ENCODE assay signal across 8 cellular contexts in the genomic region with DNA sequence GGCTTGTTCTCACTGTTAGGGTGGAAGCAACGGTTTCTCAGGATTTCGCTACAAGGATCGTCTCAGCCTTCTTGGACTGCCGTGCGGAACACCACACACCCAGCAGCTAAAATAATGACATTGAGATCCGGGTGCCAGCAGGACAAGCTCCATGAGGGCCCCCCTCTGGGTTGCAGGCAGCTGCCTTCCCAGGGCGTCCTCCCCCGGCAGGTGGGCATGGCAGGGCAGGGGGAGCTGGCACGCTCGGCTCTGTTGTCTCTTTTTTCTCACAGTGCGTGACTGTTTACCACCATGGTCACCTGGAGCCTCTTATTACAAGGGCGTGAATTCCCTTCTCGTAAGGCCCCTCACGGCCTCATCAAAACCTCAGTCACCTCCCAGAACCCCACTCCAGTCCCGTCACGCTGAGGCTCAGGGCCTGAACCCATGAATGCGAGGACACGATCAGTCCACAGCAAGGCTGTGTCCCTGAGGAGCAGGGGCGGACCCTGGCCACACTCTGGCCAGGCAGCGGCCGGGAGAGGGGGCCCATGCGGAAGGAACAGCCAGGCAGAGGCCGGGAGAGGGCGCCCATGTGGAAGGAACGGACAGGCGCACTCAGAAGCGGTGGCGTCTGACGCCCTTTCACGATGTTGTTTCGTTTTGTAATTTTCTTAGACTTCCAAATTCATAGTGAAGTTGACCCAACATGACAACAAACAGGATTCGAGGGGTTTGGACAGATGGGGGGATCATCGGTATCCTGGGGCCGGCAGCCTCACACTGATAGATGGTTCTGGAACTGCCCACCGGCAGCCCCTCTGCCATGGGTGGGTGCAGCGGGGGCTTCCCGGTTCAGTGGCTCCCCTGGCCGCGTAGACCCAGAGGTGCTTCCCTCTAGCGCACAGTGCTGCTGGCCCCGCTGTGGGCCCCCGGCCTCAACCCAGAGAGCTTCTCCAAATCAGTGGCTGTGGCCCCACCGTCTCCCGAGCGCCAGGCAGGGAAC. TPM values are rescaled to one million over a fixed set of nuclear protein-coding genes. Genes with fewer than 3 reads are reported as not detected.
DNase-seq lines count a peak whose midpoint lies in the region; ATAC-seq, FAIRE-seq and TF ChIP-seq lines count a peak whose summit lies in the region.

No MANE protein-coding gene starts in this region.

- FAIRE-seq in pancreas (lab: Jason Lieb, UNC), result no peak

- peaks cover 0 to 13% (median 3%) of the 10 kb centered on the region in 4 donors for H3K27me3 ChIP-seq in pancreas

- peaks cover 20% of the 10 kb centered on the region for H3K4me1 Mint-ChIP-seq in activated naive CD8-positive, alpha-beta T cell (ENCODE audit: low read depth)

- WGBS in pancreas, 2 donors, result 19% methylated on average over 45 of the region's 45 CpGs

- H3K36me3 ChIP-seq in pancreas, result no peaks in the 10 kb centered on the region

- intact Hi-C loops in head of caudate nucleus (cut with DNase I), result no loop called here
- intact Hi-C loops in pancreas (cut with DNase I), result no loop called here

- peak in 3 of 4 donors; percentile 26 to 40 (median 27) for TF ChIP-seq CTCF in pancreas (IDR thresholded peaks at IDR 0.05)

- DNase-seq in C1 segment of cervical spinal cord (lab: John Stamatoyannopoulos, UW) (peak in 10 of 14 donors; percentile 4 to 59 (median 22)), H4 (ENCODE audit: low spot score) (peak; percentile 60), NCI-H774 (lab: John Stamatoyannopoulos, UW) (peak; percentile 46), head of caudate nucleus (peak in 40 of 42 donors; percentile 22 to 84 (median 62)), pancreas (peak in 3 of 6 donors; percentile 54 to 83 (median 71)), DMS114 treated with DMSO at 0.1 percent for 48 hours (lab: John Stamatoyannopoulos, UW; ENCODE audit: unreplicated experiment) (no peak), amniotic stem cell (lab: John Stamatoyannopoulos, UW) (no peak)

- H3K27ac ChIP-seq in pancreas, result no peak overlapping the region

- H3K4me3 Mint-ChIP-seq in activated naive CD8-positive, alpha-beta T cell, result peak overlapping the region; percentile 74

- no peaks in the 10 kb centered on the region for H3K9me3 Mint-ChIP-seq in activated naive CD8-positive, alpha-beta T cell (ENCODE audit: low read depth)

- ATAC-seq in pancreas, result peak; percentile 67 to 88 (median 84)

- peaks cover 0 to 7% (median 0%) of the 10 kb centered on the region in 3 donors for H3K4me1 ChIP-seq in pancreas

- peaks cover 29% of the 10 kb centered on the region for H3K27me3 Mint-ChIP-seq in activated naive CD8-positive, alpha-beta T cell

- H3K9me3 ChIP-seq in pancreas, result no peaks in the 10 kb centered on the region

- H3K36me3 Mint-ChIP-seq in activated naive CD8-positive, alpha-beta T cell, result no peaks in the 10 kb centered on the region

- peak overlapping the region in 2 of 4 donors; percentile 23 to 34 for H3K4me3 ChIP-seq in pancreas

- no peak overlapping the region for H3K27ac Mint-ChIP-seq in activated naive CD8-positive, alpha-beta T cell

RNA-seq across cellular contexts. Expression of a gene that starts 10.0 kb away (rescaled TPM):
- not detected in 2 replicates for total RNA-seq in H4 (2014; rRNA removed; shearing (Covaris generic))
- total RNA-seq in pancreas, result not detected
- under 1 TPM in 1 of 2 donors, not detected in 1; 0.21 TPM for polyA plus RNA-seq in pancreas

RNA-seq across cellular contexts. Expression of a gene that starts 18.2 kb away (rescaled TPM):
- not detected in 2 replicates for total RNA-seq in H4 (2014; rRNA removed; shearing (Covaris generic))
- total RNA-seq in pancreas, result under 1 TPM in 3 of 6 donors, not detected in 3; 0.08 to 0.37 (median 0.09) TPM
- polyA plus RNA-seq in pancreas, result 10 to 100 TPM in 1 of 2 donors, 1 to 10 TPM in 1; 6.1 to 12.0 TPM

Comparison
In these comparisons a context has a peak if more than half of its experiments do, and no peak if none do; other contexts are left out.
1. DNase-seq: peak in C1 segment of cervical spinal cord (10 of 14), H4 (single experiment), NCI-H774 (single experiment) and head of caudate nucleus (40 of 42); none in DMS114 treated with DMSO at 0.1 percent for 48 hours (single experiment) and amniotic stem cell (single experiment).